13 cellular contexts compared by ENCODE assay signal in the genomic region with DNA sequence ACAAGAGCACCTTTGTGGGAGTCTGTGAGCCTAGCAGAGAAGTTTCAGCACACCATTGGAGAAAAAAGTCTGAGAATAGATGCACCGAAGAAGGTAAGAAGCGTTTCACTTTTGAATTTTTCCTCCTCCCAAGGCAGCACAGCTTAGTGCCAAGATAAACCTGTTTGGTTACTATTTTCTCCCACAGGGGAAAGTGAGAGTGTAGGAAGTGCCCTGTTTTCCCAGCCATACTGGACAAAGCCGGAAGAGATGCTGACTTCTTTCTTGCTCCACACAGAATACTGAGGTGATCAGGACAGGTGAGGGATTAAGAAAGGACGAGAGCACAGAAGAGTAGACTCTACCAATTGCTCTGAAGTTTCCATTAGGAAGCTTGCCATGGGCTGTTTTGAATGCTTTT.
"Had no signal": no experiment of that assay in that cellular context is flagged by ENCODE, and none has a peak within 500 bp of the region (broad histone marks: within the 10 kb centered on the region; RNA-seq: fewer than 3 reads in every experiment).

No MANE protein-coding gene starts in this region.

- H3K36me3 Mint-ChIP-seq: activated naive CD8-positive, alpha-beta T cell treated with anti-CD3 and anti-CD28 coated beads for 36 hours; memory B cell; naive thymus-derived CD8-positive, alpha-beta T cell; stimulated activated memory B cell treated with anti-CD40 and anti-IgM and Interleukin-4, amounts not matched to agents 10 μg/mL and 1 μg/mL and 100 μg/mL, for 72 hours had no signal

- ATAC-seq: gastroesophageal sphincter; naive thymus-derived CD8-positive, alpha-beta T cell; stimulated activated memory B cell treated with anti-CD40 and anti-IgM and Interleukin-4, amounts not matched to agents 10 μg/mL and 1 μg/mL and 100 μg/mL, for 72 hours had no signal

- H3K36me3 ChIP-seq: brain microvascular endothelial cell, gastroesophageal sphincter, left ventricle myocardium inferior had no signal

- H3K4me3 Mint-ChIP-seq: activated naive CD8-positive, alpha-beta T cell treated with anti-CD3 and anti-CD28 coated beads for 36 hours; activated T-helper 1 cell treated with anti-CD3 and anti-CD28 coated beads, Interleukin-12 subunit alpha, Interleukin-12 subunit beta, Interleukin-2, Interleukin-4 antibody, amounts not matched to agents 30 ng/mL and 10 ng/mL and 1 ng/mL, durations not matched to agents 14 hours and 24 hours and 36 hours; memory B cell; naive thymus-derived CD8-positive, alpha-beta T cell; stimulated activated memory B cell treated with anti-CD40 and anti-IgM and Interleukin-4, amounts not matched to agents 10 μg/mL and 1 μg/mL and 100 μg/mL, for 72 hours had no signal

- H3K4me3 ChIP-seq: gastroesophageal sphincter, left ventricle myocardium inferior had no signal

- H3K27me3 ChIP-seq: brain microvascular endothelial cell, gastroesophageal sphincter had no signal

- H3K4me1 Mint-ChIP-seq: activated naive CD8-positive, alpha-beta T cell treated with anti-CD3 and anti-CD28 coated beads for 36 hours; memory B cell; naive thymus-derived CD8-positive, alpha-beta T cell; stimulated activated memory B cell treated with anti-CD40 and anti-IgM and Interleukin-4, amounts not matched to agents 10 μg/mL and 1 μg/mL and 100 μg/mL, for 72 hours had no signal

- H3K27ac Mint-ChIP-seq: activated naive CD8-positive, alpha-beta T cell treated with anti-CD3 and anti-CD28 coated beads for 36 hours; activated T-helper 1 cell treated with anti-CD3 and anti-CD28 coated beads, Interleukin-12 subunit alpha, Interleukin-12 subunit beta, Interleukin-2, Interleukin-4 antibody, amounts not matched to agents 30 ng/mL and 10 ng/mL and 1 ng/mL, durations not matched to agents 14 hours and 24 hours and 36 hours; memory B cell; naive thymus-derived CD8-positive, alpha-beta T cell; stimulated activated memory B cell treated with anti-CD40 and anti-IgM and Interleukin-4, amounts not matched to agents 10 μg/mL and 1 μg/mL and 100 μg/mL, for 72 hours had no signal

- DNase-seq: activated CD4-positive, CD25-positive, alpha-beta regulatory T cell treated with anti-CD3 and anti-CD28 coated beads, Interleukin-2, amount 50 U/mL, for 72 hours; activated naive CD8-positive, alpha-beta T cell treated with anti-CD3 and anti-CD28 coated beads for 36 hours; amygdala; brain microvascular endothelial cell; islet precursor cell; left ventricle myocardium inferior; naive thymus-derived CD8-positive, alpha-beta T cell; posterior cingulate gyrus; T-helper 2 cell had no signal

- H3K4me1 ChIP-seq: gastroesophageal sphincter, left ventricle myocardium inferior had no signal

- H3K9me3 ChIP-seq: gastroesophageal sphincter had no signal

- H3K27me3 Mint-ChIP-seq: activated naive CD8-positive, alpha-beta T cell treated with anti-CD3 and anti-CD28 coated beads for 36 hours; memory B cell; naive thymus-derived CD8-positive, alpha-beta T cell; stimulated activated memory B cell treated with anti-CD40 and anti-IgM and Interleukin-4, amounts not matched to agents 10 μg/mL and 1 μg/mL and 100 μg/mL, for 72 hours had no signal

- H3K27ac ChIP-seq: brain microvascular endothelial cell, gastroesophageal sphincter, left ventricle myocardium inferior had no signal
